In genomic region chr4:2363951-2364653, GRCh38 we compare ENCODE assay signal across 10 cellular contexts. TPM values are rescaled to one million over a fixed set of nuclear protein-coding genes. Genes with fewer than 3 reads are reported as not detected.
A peak's percentile ranks its signal among the peaks of the same experiment; 100 is the strongest.
DNase-seq lines count a peak whose midpoint lies in the region; ATAC-seq and TF ChIP-seq lines count a peak whose summit lies in the region.
"Had no signal": no experiment of that assay in that cellular context is flagged by ENCODE, and none has a peak within 500 bp of the region (broad histone marks: within the 10 kb centered on the region; RNA-seq: fewer than 3 reads in every experiment).

No MANE protein-coding gene starts in this region.

- H3K4me3 Mint-ChIP-seq in activated naive CD4-positive, alpha-beta T cell treated with anti-CD3 and anti-CD28 coated beads, Interleukin-2, amount 10 ng/mL, durations not matched to agents 7 days and 5 days = peak overlapping the region; percentile 68
- peak overlapping the region; percentile 75 for H3K4me3 Mint-ChIP-seq in central memory CD8-positive, alpha-beta T cell

- H3K9ac ChIP-seq in muscle layer of colon (ENCODE audit: low read length) = peak overlapping the region; percentile 33

- CTCF ChIA-PET in activated naive CD4-positive, alpha-beta T cell treated with anti-CD3 and anti-CD28 coated beads, Interleukin-2, amount 10 ng/mL, durations not matched to agents 7 days and 5 days (lab: Charles Lee) = no interaction called here

- peaks cover 17% of the 10 kb centered on the region for H3K27me3 Mint-ChIP-seq in activated naive CD4-positive, alpha-beta T cell treated with anti-CD3 and anti-CD28 coated beads, Interleukin-2, amount 10 ng/mL, durations not matched to agents 7 days and 5 days
- H3K27me3 Mint-ChIP-seq in central memory CD8-positive, alpha-beta T cell = no peaks in the 10 kb centered on the region

- WGBS in upper lobe of left lung, 2 donors = 64 to 86% methylated on average over 5 to 13 of the region's 17 CpGs

- peaks cover 9% of the 10 kb centered on the region for H3K4me1 Mint-ChIP-seq in activated naive CD4-positive, alpha-beta T cell treated with anti-CD3 and anti-CD28 coated beads, Interleukin-2, amount 10 ng/mL, durations not matched to agents 7 days and 5 days
- peaks cover 19% of the 10 kb centered on the region for H3K4me1 Mint-ChIP-seq in central memory CD8-positive, alpha-beta T cell

- peaks cover 7% of the 10 kb centered on the region for H3K4me1 ChIP-seq in muscle layer of colon (ENCODE audit: insufficient read depth, low read length)
- peaks cover 4 to 19% (median 14%) of the 10 kb centered on the region in 4 donors for H3K4me1 ChIP-seq in upper lobe of left lung

- ATAC-seq in central memory CD8-positive, alpha-beta T cell (replicated peaks; ENCODE audit: extremely low read depth, poor library complexity, severe bottlenecking) = peak; percentile 10
- ATAC-seq in upper lobe of left lung (ENCODE audit: low FRiP score in 2 of 2) = no peak
- no peak for ATAC-seq in esophagus mucosa
- no peak for ATAC-seq in HG03565 (IDR thresholded peaks at IDR 0.05; ENCODE audit: unreplicated experiment)

- DNase-seq in activated naive CD4-positive, alpha-beta T cell treated with anti-CD3 and anti-CD28 coated beads, Interleukin-2, amount 10 ng/mL, durations not matched to agents 7 days and 5 days = no peak
- DNase-seq in activated naive CD4-positive, alpha-beta T cell (lab: John Stamatoyannopoulos, UW) = no peak
- DNase-seq in central memory CD8-positive, alpha-beta T cell (ENCODE audit: low spot score in 2 of 2) = no peak
- peak in 1 of 2 donors; percentile 65 for DNase-seq in upper lobe of left lung
- no peak for DNase-seq in NCI-H446 treated with DMSO at 0.1 percent for 48 hours (lab: John Stamatoyannopoulos, UW)
- DNase-seq: NCI-H2171 treated with DMSO at 0.1 percent for 48 hours had no signal

- H3K27ac ChIP-seq in muscle layer of colon (ENCODE audit: low read depth, low read length) (peak overlapping the region; percentile 34), upper lobe of left lung (no peak overlapping the region)

- no peak overlapping the region for H3K27ac Mint-ChIP-seq in activated naive CD4-positive, alpha-beta T cell treated with anti-CD3 and anti-CD28 coated beads, Interleukin-2, amount 10 ng/mL, durations not matched to agents 7 days and 5 days
- H3K27ac Mint-ChIP-seq in central memory CD8-positive, alpha-beta T cell (ENCODE audit: low read depth) = peak overlapping the region; percentile 25

- no peaks in the 10 kb centered on the region for H3K36me3 Mint-ChIP-seq in activated naive CD4-positive, alpha-beta T cell treated with anti-CD3 and anti-CD28 coated beads, Interleukin-2, amount 10 ng/mL, durations not matched to agents 7 days and 5 days
- H3K36me3 Mint-ChIP-seq in central memory CD8-positive, alpha-beta T cell (ENCODE audit: insufficient read depth) = peaks cover 2% of the 10 kb centered on the region

- no peak for TF ChIP-seq CTCF in upper lobe of left lung (IDR thresholded peaks at IDR 0.05)

- H3K36me3 ChIP-seq in muscle layer of colon (ENCODE audit: insufficient read depth, low read length) = no peaks in the 10 kb centered on the region
- H3K36me3 ChIP-seq in upper lobe of left lung = no peaks in the 10 kb centered on the region

- TF ChIP-seq EP300 in upper lobe of left lung (IDR thresholded peaks at IDR 0.05) = no peak

- H3K27me3 ChIP-seq in muscle layer of colon (ENCODE audit: control insufficient read depth in 1 of 2, insufficient read depth in 2 of 2, low read length in 2 of 2) = no peaks in the 10 kb centered on the region
- H3K27me3 ChIP-seq in upper lobe of left lung = no peaks in the 10 kb centered on the region

- H3K9me3 ChIP-seq in muscle layer of colon (ENCODE audit: low read length) = no peaks in the 10 kb centered on the region
- peaks cover 0 to 5% (median 4%) of the 10 kb centered on the region in 4 donors for H3K9me3 ChIP-seq in upper lobe of left lung

- H3K9me3 Mint-ChIP-seq in activated naive CD4-positive, alpha-beta T cell treated with anti-CD3 and anti-CD28 coated beads, Interleukin-2, amount 10 ng/mL, durations not matched to agents 7 days and 5 days = peaks cover 5% of the 10 kb centered on the region
- peaks cover 4% of the 10 kb centered on the region for H3K9me3 Mint-ChIP-seq in central memory CD8-positive, alpha-beta T cell

- no peak for TF ChIP-seq POLR2A in upper lobe of left lung (IDR thresholded peaks at IDR 0.05)

- peak overlapping the region; percentile 50 to 71 for H3K4me3 ChIP-seq in muscle layer of colon (ENCODE audit: low read depth in 1 of 2, low read length in 2 of 2)
- peak overlapping the region in 3 of 4 donors; percentile 41 to 54 (median 54) for H3K4me3 ChIP-seq in upper lobe of left lung

RNA-seq across cellular contexts. Expression of gene ZFYVE28, which starts 54.3 kb away (rescaled TPM):
- 10 to 100 TPM; 10.8 to 51.3 (median 15.2) TPM for total RNA-seq in upper lobe of left lung
- total RNA-seq in esophagus mucosa = 5.3 TPM

RNA-seq across cellular contexts. Expression of gene CFAP99, which starts 54.7 kb away (rescaled TPM):
- total RNA-seq in upper lobe of left lung (10 to 100 TPM in 3 of 6 donors, 1 to 10 TPM in 2, under 1 TPM in 1; 0.57 to 24.7 (median 9.3) TPM), esophagus mucosa (0.28 TPM)
- total RNA-seq: pulmonary artery endothelial cell had no signal
